26 cellular contexts compared by ENCODE assay signal in genomic region chr5:89484962-89485361, GRCh38.
"Had no signal": no experiment of that assay in that cellular context is flagged by ENCODE, and none has a peak within 500 bp of the region (broad histone marks: within the 10 kb centered on the region; RNA-seq: fewer than 3 reads in every experiment).

No MANE protein-coding gene starts in this region.

- H3K4me3 Mint-ChIP-seq: dendritic cell treated with granulocyte-macrophage colony-stimulating factor and Interleukin-4, amounts not matched to agents 40 ng/mL and 50 ng/mL, for 4 days; effector memory CD8-positive, alpha-beta T cell; endodermal cell had no signal

- H3K9me3 ChIP-seq: colonic mucosa, esophagus muscularis mucosa, esophagus squamous epithelium, gastrocnemius medialis, gastroesophageal sphincter, heart left ventricle had no signal

- H3K4me3 ChIP-seq: colonic mucosa, coronary artery, dorsolateral prefrontal cortex, esophagus muscularis mucosa, esophagus squamous epithelium, gastrocnemius medialis, gastroesophageal sphincter, heart left ventricle had no signal

- DNase-seq: colonic mucosa; cortex of kidney; dermis blood vessel endothelial cell; dorsolateral prefrontal cortex; effector CD4-positive, alpha-beta T cell; effector CD8-positive, alpha-beta T cell; effector memory CD4-positive, alpha-beta T cell; effector memory CD8-positive, alpha-beta T cell; endodermal cell; erythroblast; esophagus squamous epithelium; foreskin fibroblast; foreskin keratinocyte; foreskin melanocyte; gastrocnemius medialis; glutamatergic neuron; head of caudate nucleus; heart left ventricle had no signal

- H3K27ac Mint-ChIP-seq: dendritic cell treated with granulocyte-macrophage colony-stimulating factor and Interleukin-4, amounts not matched to agents 40 ng/mL and 50 ng/mL, for 4 days; effector memory CD8-positive, alpha-beta T cell; endodermal cell had no signal

- FAIRE-seq: colon, endometrium had no signal

- H3K4me1 ChIP-seq: colonic mucosa, esophagus muscularis mucosa, esophagus squamous epithelium, gastroesophageal sphincter, heart left ventricle had no signal

- H3K9me3 Mint-ChIP-seq: dendritic cell treated with granulocyte-macrophage colony-stimulating factor and Interleukin-4, amounts not matched to agents 40 ng/mL and 50 ng/mL, for 4 days; endodermal cell had no signal

- H3K27ac ChIP-seq: colonic mucosa, coronary artery, dorsolateral prefrontal cortex, epithelial cell of prostate, esophagus muscularis mucosa, esophagus squamous epithelium, foreskin keratinocyte, gastrocnemius medialis, gastroesophageal sphincter, heart left ventricle had no signal

- H3K27me3 Mint-ChIP-seq: dendritic cell treated with granulocyte-macrophage colony-stimulating factor and Interleukin-4, amounts not matched to agents 40 ng/mL and 50 ng/mL, for 4 days; effector memory CD8-positive, alpha-beta T cell had no signal

- H3K27me3 ChIP-seq: colonic mucosa, dorsolateral prefrontal cortex, esophagus muscularis mucosa, esophagus squamous epithelium, foreskin keratinocyte, gastrocnemius medialis, gastroesophageal sphincter, heart left ventricle had no signal

- H3K36me3 ChIP-seq: colonic mucosa, esophagus muscularis mucosa, esophagus squamous epithelium, gastrocnemius medialis, gastroesophageal sphincter, heart left ventricle had no signal

- ATAC-seq: effector memory CD8-positive, alpha-beta T cell; esophagus mucosa; foreskin keratinocyte; gastrocnemius medialis; gastroesophageal sphincter; heart left ventricle had no signal
